ENCODE assay signal across 9 cellular contexts in genomic region chr10:110007171-110007700, GRCh38. TPM values are rescaled to one million over a fixed set of nuclear protein-coding genes. Genes with fewer than 3 reads are reported as not detected.
DNase-seq lines count a peak whose midpoint lies in the region; ATAC-seq lines count a peak whose summit lies in the region.
"Had no signal": no experiment of that assay in that cellular context is flagged by ENCODE, and none has a peak within 500 bp of the region (broad histone marks: within the 10 kb centered on the region; RNA-seq: fewer than 3 reads in every experiment).

No MANE protein-coding gene starts in this region.

- H3K4me3 ChIP-seq in GM08714 (ENCODE audit: low read length), result peak overlapping the region; percentile 54; the same call in 1 of the 2 replicates

- DNase-seq in HuH-7 (ENCODE audit: low spot score) (peak; percentile 30), iPS-NIHi11 (ENCODE audit: low spot score) (peak; percentile 73), SKM-1 treated with dmso at 0.1 percent for 144 hours (lab: John Stamatoyannopoulos, UW; ENCODE audit: unreplicated experiment) (no peak), NCI-H446 (lab: John Stamatoyannopoulos, UW) (no peak)
- peak in 1 of 2 donors; percentile 60 for DNase-seq in activated naive CD4-positive, alpha-beta T cell treated with anti-CD3 and anti-CD28 coated beads, Interleukin-2, amount 50 U/mL, for 72 hours (ENCODE audit: low spot score in 2 of 2)
- DNase-seq in stimulated activated CD4-positive, alpha-beta T cell treated with anti-CD3 and anti-CD28 coated beads, Interleukin-2, amount 100 ng/mL, for 48 hours, result peak; percentile 39 to 42

- ATAC-seq in GM21529 (IDR thresholded peaks at IDR 0.05; ENCODE audit: unreplicated experiment), result peak; percentile 40
- peak; percentile 20 to 24 for ATAC-seq in activated naive CD4-positive, alpha-beta T cell treated with anti-CD3 and anti-CD28 coated beads, Interleukin-2, amount 50 U/mL, for 72 hours

- peak overlapping the region in 1 of 2 donors; percentile 69 for H3K27ac Mint-ChIP-seq in activated naive CD4-positive, alpha-beta T cell treated with anti-CD3 and anti-CD28 coated beads, Interleukin-2, amount 50 U/mL, for 72 hours

- H3K36me3 Mint-ChIP-seq in activated naive CD4-positive, alpha-beta T cell treated with anti-CD3 and anti-CD28 coated beads, Interleukin-2, amount 50 U/mL, for 72 hours, result peaks cover 6 to 8% of the 10 kb centered on the region in 2 donors
- H3K36me3 Mint-ChIP-seq: brain had no signal

- no peaks in the 10 kb centered on the region for H3K9me3 Mint-ChIP-seq in activated naive CD4-positive, alpha-beta T cell treated with anti-CD3 and anti-CD28 coated beads, Interleukin-2, amount 50 U/mL, for 72 hours
- H3K9me3 Mint-ChIP-seq: brain had no signal

RNA-seq across cellular contexts. Expression of gene ADD3, which starts 0.5 kb away (rescaled TPM):
- total RNA-seq in activated naive CD4-positive, alpha-beta T cell treated with anti-CD3 and anti-CD28 coated beads, Interleukin-2, amount 50 U/mL, for 72 hours, result 100 to 1,000 TPM in 1 of 2 donors, 10 to 100 TPM in 1; 60.3 to 123 TPM

Comparison
In these comparisons a context has a peak if more than half of its experiments do, and no peak if none do; other contexts are left out.
1. DNase-seq: peak in HuH-7 (single experiment), iPS-NIHi11 (single experiment) and stimulated activated CD4-positive, alpha-beta T cell treated with anti-CD3 and anti-CD28 coated beads, Interleukin-2, amount 100 ng/mL, for 48 hours (2 of 2); none in SKM-1 treated with dmso at 0.1 percent for 144 hours (single experiment) and NCI-H446 (0 of 2).